In genomic region chr4:165209796-165210195, GRCh38 we compare ENCODE assay signal across 14 cellular contexts. TPM values are rescaled to one million over a fixed set of nuclear protein-coding genes. Genes with fewer than 3 reads are reported as not detected.
DNase-seq lines count a peak whose midpoint lies in the region; ATAC-seq and TF ChIP-seq lines count a peak whose summit lies in the region.
"Had no signal": no experiment of that assay in that cellular context is flagged by ENCODE, and none has a peak within 500 bp of the region (broad histone marks: within the 10 kb centered on the region; RNA-seq: fewer than 3 reads in every experiment).

No MANE protein-coding gene starts in this region.

- H3K9me3 Mint-ChIP-seq in CD4-positive, alpha-beta memory T cell, result peaks cover 0 to 2% (median 0%) of the 10 kb centered on the region in 8 donors
- H3K9me3 Mint-ChIP-seq in brain (no peaks in the 10 kb centered on the region), natural killer cell (no peaks in the 10 kb centered on the region)
- no peaks in the 10 kb centered on the region for H3K9me3 Mint-ChIP-seq in T-helper 2 cell treated with Interferon-gamma antibody and Interleukin-4, amounts not matched to agents 5 μg/mL and 100 μg/mL, for 36 hours

- POLR2A ChIA-PET in CD4-positive, alpha-beta memory T cell (lab: Charles Lee; ENCODE audit: partially characterized antibody), result interaction anchor here (2.3 kb wide), 1 partner anchor 118 kb away, joined by 9 read pairs; the partner anchor contains the start of gene MSMO1

- ATAC-seq in natural killer cell (no peak), HG03378 (IDR thresholded peaks at IDR 0.05; ENCODE audit: unreplicated experiment) (no peak)
- ATAC-seq: left lobe of liver had no signal

- intact Hi-C loops in CD4-positive, alpha-beta memory T cell (cut with micrococcal nuclease), result loop anchor here (10.0 kb wide), 1 partner anchor 45 kb away; no protein-coding TSS in a partner anchor
- intact Hi-C loops in natural killer cell (cut with micrococcal nuclease), result loop anchor here (5.0 kb wide), 2 partner anchors 97 to 118 kb away; partner anchors contain the start of genes MSMO1 and TMEM192

- CTCF ChIA-PET in CD4-positive, alpha-beta memory T cell (lab: Charles Lee; ENCODE audit: partially characterized antibody), result interaction anchor here (1.4 kb wide), 1 partner anchor 10 kb away, joined by 3 read pairs; no protein-coding TSS in a partner anchor

- TF ChIP-seq CTCF in brain (conservative IDR thresholded peaks at IDR 0.05) (no peak), natural killer cell (IDR thresholded peaks at IDR 0.05) (no peak)

- peak overlapping the region in 4 of 7 donors; percentile 29 to 69 (median 32) for H3K27ac Mint-ChIP-seq in CD4-positive, alpha-beta memory T cell
- H3K27ac Mint-ChIP-seq in brain (peak overlapping the region in 2 of 5 experiments; percentile 26 to 64), natural killer cell (peak overlapping the region; percentile 27 to 81)
- no peak overlapping the region for H3K27ac Mint-ChIP-seq in T-helper 2 cell treated with Interferon-gamma antibody and Interleukin-4, amounts not matched to agents 5 μg/mL and 100 μg/mL, for 36 hours

- H3K4me1 ChIP-seq in CD4-positive, alpha-beta memory T cell (ENCODE audit: insufficient read depth, low read length), result peaks cover 38% of the 10 kb centered on the region

- no peak for DNase-seq in CD4-positive, alpha-beta memory T cell
- DNase-seq in NAMALWA (ENCODE audit: low spot score), result peak; percentile 21
- DNase-seq in natural killer cell, result no peak
- no peak for DNase-seq in NCI-H2029 treated with DMSO at 0.1 percent for 48 hours (lab: John Stamatoyannopoulos, UW)
- no peak for DNase-seq in T-helper 2 cell treated with Interferon-gamma antibody and Interleukin-4, amounts not matched to agents 5 μg/mL and 100 μg/mL, for 36 hours (ENCODE audit: low spot score)
- DNase-seq: activated CD4-positive, alpha-beta T cell treated with anti-CD3 and anti-CD28 coated beads for 4 hours; activated effector memory CD4-positive, alpha-beta T cell treated with Interleukin-2 at 50 U/mL for 16 hours; central memory CD4-positive, alpha-beta T cell; NCI-H2107; tibial artery had no signal

- H3K9me3 ChIP-seq in CD4-positive, alpha-beta memory T cell (ENCODE audit: control insufficient read depth in 1 of 2, low read length in 2 of 2), result no peaks in the 10 kb centered on the region
- H3K9me3 ChIP-seq: tibial artery had no signal

- no peaks in the 10 kb centered on the region for H3K27me3 ChIP-seq in CD4-positive, alpha-beta memory T cell (ENCODE audit: insufficient read depth, low read length)
- H3K27me3 ChIP-seq: tibial artery had no signal

- no peak overlapping the region for H3K4me3 ChIP-seq in CD4-positive, alpha-beta memory T cell (ENCODE audit: low read length in 2 of 2)

- no peaks in the 10 kb centered on the region for H3K36me3 ChIP-seq in CD4-positive, alpha-beta memory T cell (ENCODE audit: insufficient read depth, low read length)
- H3K36me3 ChIP-seq: tibial artery had no signal

- peaks cover 0 to 5% of the 10 kb centered on the region in 2 donors for H3K36me3 Mint-ChIP-seq in CD4-positive, alpha-beta memory T cell
- H3K36me3 Mint-ChIP-seq in brain, result no peaks in the 10 kb centered on the region
- H3K36me3 Mint-ChIP-seq in natural killer cell, result no peaks in the 10 kb centered on the region
- H3K36me3 Mint-ChIP-seq in T-helper 2 cell treated with Interferon-gamma antibody and Interleukin-4, amounts not matched to agents 5 μg/mL and 100 μg/mL, for 36 hours (ENCODE audit: low read depth), result peaks cover 6% of the 10 kb centered on the region

- peak overlapping the region in 3 of 8 donors; percentile 13 to 40 (median 31) for H3K4me3 Mint-ChIP-seq in CD4-positive, alpha-beta memory T cell
- H3K4me3 Mint-ChIP-seq in brain (peak overlapping the region; percentile 34 to 95 (median 77)), natural killer cell (no peak overlapping the region)
- H3K4me3 Mint-ChIP-seq in T-helper 2 cell treated with Interferon-gamma antibody and Interleukin-4, amounts not matched to agents 5 μg/mL and 100 μg/mL, for 36 hours, result no peak overlapping the region

- H3K27me3 Mint-ChIP-seq in CD4-positive, alpha-beta memory T cell, result no peaks in the 10 kb centered on the region
- peaks cover 4% of the 10 kb centered on the region for H3K27me3 Mint-ChIP-seq in brain
- H3K27me3 Mint-ChIP-seq in natural killer cell (ENCODE audit: low read depth in 2 of 2), result no peaks in the 10 kb centered on the region
- H3K27me3 Mint-ChIP-seq in T-helper 2 cell treated with Interferon-gamma antibody and Interleukin-4, amounts not matched to agents 5 μg/mL and 100 μg/mL, for 36 hours (ENCODE audit: low read depth), result no peaks in the 10 kb centered on the region

- H3K27ac ChIP-seq in CD4-positive, alpha-beta memory T cell (ENCODE audit: low read depth, low read length), result no peak overlapping the region
- H3K27ac ChIP-seq: HL-60, tibial artery had no signal

- H3K4me1 Mint-ChIP-seq in CD4-positive, alpha-beta memory T cell, result peaks cover 47 to 78% (median 60%) of the 10 kb centered on the region in 4 donors
- H3K4me1 Mint-ChIP-seq in brain (peaks cover 59% of the 10 kb centered on the region), natural killer cell (peaks cover 58 to 63% of the 10 kb centered on the region in 2 donors)
- H3K4me1 Mint-ChIP-seq in T-helper 2 cell treated with Interferon-gamma antibody and Interleukin-4, amounts not matched to agents 5 μg/mL and 100 μg/mL, for 36 hours (ENCODE audit: low read depth), result peaks cover 67% of the 10 kb centered on the region

RNA-seq across cellular contexts. Expression of gene KLHL2, which starts 2.4 kb away (rescaled TPM):
- total RNA-seq in CD4-positive, alpha-beta memory T cell, result 10 to 100 TPM; 18.4 to 19.3 TPM
- 1 to 10 TPM; 2.1 to 8.2 TPM for polyA plus RNA-seq in CD4-positive, alpha-beta memory T cell
- 14.4 TPM for polyA plus RNA-seq in brain (ENCODE audit: insufficient read depth, low read depth, low replicate concordance)
- 10 to 100 TPM; 24.2 to 29.2 (median 25.2) TPM for total RNA-seq in natural killer cell

Comparison
In these comparisons a context has a peak if more than half of its experiments do, and no peak if none do; other contexts are left out.
1. H3K4me3 Mint-ChIP-seq: peak in brain (5 of 5); none in natural killer cell (single experiment) and T-helper 2 cell treated with Interferon-gamma antibody and Interleukin-4, amounts not matched to agents 5 μg/mL and 100 μg/mL, for 36 hours (single experiment).